ENCODE assay signal across 13 cellular contexts in genomic region chr12:57579677-57580465, GRCh38. TPM values are rescaled to one million over a fixed set of nuclear protein-coding genes. Genes with fewer than 3 reads are reported as not detected.
DNase-seq lines count a peak whose midpoint lies in the region; ATAC-seq, FAIRE-seq and TF ChIP-seq lines count a peak whose summit lies in the region.
"Had no signal": no experiment of that assay in that cellular context is flagged by ENCODE, and none has a peak within 500 bp of the region (broad histone marks: within the 10 kb centered on the region; RNA-seq: fewer than 3 reads in every experiment).

No MANE protein-coding gene starts in this region.

- no peak overlapping the region for H3K4me3 ChIP-seq in A549
- no peak overlapping the region for H3K4me3 ChIP-seq in Loucy (ENCODE audit: low read length, poor library complexity, severe bottlenecking)

- no peaks in the 10 kb centered on the region for H3K9me2 ChIP-seq in Loucy (replicated peaks; ENCODE audit: low read depth, low read length)

- no peak for TF ChIP-seq POLR2A in A549 (IDR thresholded peaks at IDR 0.05; ENCODE audit: low read length)

- H3K4me2 ChIP-seq in A549 (peak overlapping the region; percentile 42), Loucy (ENCODE audit: low read depth, low read length, poor library complexity, severe bottlenecking) (no peak overlapping the region)

- H3K9me3 ChIP-seq in A549 (no peaks in the 10 kb centered on the region), Loucy (ENCODE audit: insufficient read depth, low read depth, low read length) (no peaks in the 10 kb centered on the region)

- no peak for TF ChIP-seq RAD21 in A549 (conservative IDR thresholded peaks at IDR 0.05 in 1 of 2, IDR thresholded peaks at IDR 0.05 in 1 of 2)

- TF ChIP-seq CTCF in A549 (IDR thresholded peaks at IDR 0.05) (no peak), Loucy (conservative IDR thresholded peaks at IDR 0.05; ENCODE audit: low read length) (no peak)

- no peak for TF ChIP-seq EP300 in A549 (IDR thresholded peaks at IDR 0.05)

- H4K20me1 ChIP-seq in Loucy (ENCODE audit: insufficient read depth, low read length, poor library complexity, severe bottlenecking), result no peaks in the 10 kb centered on the region

- CTCF ChIA-PET in A549 (lab: Yijun Ruan, JAX), result interaction anchor here (0.9 to 10.0 kb wide), 7 partner anchors 16 to 155 kb away, joined by 3 to 336 read pairs (median 62); partner anchors contain the start of genes ARHGEF25, B4GALNT1, DTX3 and GLI1

- 67% methylated on average over 8 of the region's 8 CpGs for WGBS in A549 (ENCODE audit: missing lambda C conversion rate)

- DNase-seq in A549 (ENCODE audit: low read depth in 1 of 2, low spot score in 1 of 2) (peak in 1 of 2 experiments; percentile 27), inferior parietal cortex (ENCODE audit: extremely low spot score) (peak; percentile 34), AG08395 (ENCODE audit: low spot score) (no peak)
- DNase-seq: 8988T, C1 segment of cervical spinal cord, HCEC 1CT, NCI-H1092, NCI-H226, NCI-H526 treated with DMSO at 0.1 percent for 48 hours, RPMI8226 had no signal

- no peak overlapping the region for H3K9ac ChIP-seq in Loucy (ENCODE audit: low read depth, low read length, poor library complexity, severe bottlenecking)

- no peaks in the 10 kb centered on the region for H3K36me3 ChIP-seq in Loucy (ENCODE audit: insufficient read depth, low read length)

- peak overlapping the region; percentile 76 for H2AFZ ChIP-seq in Loucy (ENCODE audit: low read length)

- FAIRE-seq in A549 (lab: Jason Lieb, UNC), result no peak

- no peak overlapping the region for H3K27ac ChIP-seq in A549

- H3F3A ChIP-seq in Loucy (ENCODE audit: low read depth), result no peaks in the 10 kb centered on the region

- no peaks in the 10 kb centered on the region for H3K79me2 ChIP-seq in Loucy (ENCODE audit: insufficient read depth, low read length)

- ATAC-seq in A549 (no peak), HG02938 (IDR thresholded peaks at IDR 0.05; ENCODE audit: unreplicated experiment) (no peak), GM19395 (IDR thresholded peaks at IDR 0.05; ENCODE audit: unreplicated experiment) (no peak)

- H3K4me1 ChIP-seq in A549, result peaks cover 13% of the 10 kb centered on the region
- peaks cover 10% of the 10 kb centered on the region for H3K4me1 ChIP-seq in Loucy (ENCODE audit: insufficient read depth, low read length, poor library complexity, severe bottlenecking)

- no peaks in the 10 kb centered on the region for H3K27me3 ChIP-seq in Loucy (ENCODE audit: insufficient read depth, low read length, poor library complexity, severe bottlenecking)

- POLR2A ChIA-PET in A549 (lab: Yijun Ruan, JAX), result no interaction called here

TF ChIP-seq in A549, 52 proteins besides CTCF, POLR2A, EP300 and RAD21:
- TF ChIP-seq GATA3 (IDR thresholded peaks at IDR 0.05; ENCODE audit: borderline replicate concordance), result no peak
- no peak for TF ChIP-seq HOXA7 (CRISPR knock-in tag; IDR thresholded peaks at IDR 0.05)
- TF ChIP-seq CBX8 (IDR thresholded peaks at IDR 0.05), result no peak
- TF ChIP-seq ZSCAN20 (CRISPR knock-in tag; IDR thresholded peaks at IDR 0.05), result no peak
- no peak for TF ChIP-seq RCOR1 (IDR thresholded peaks at IDR 0.05; ENCODE audit: low read depth, low read length)
- no peak for TF ChIP-seq MAFK (IDR thresholded peaks at IDR 0.05; ENCODE audit: partially characterized antibody)
- TF ChIP-seq, protein P1, sequence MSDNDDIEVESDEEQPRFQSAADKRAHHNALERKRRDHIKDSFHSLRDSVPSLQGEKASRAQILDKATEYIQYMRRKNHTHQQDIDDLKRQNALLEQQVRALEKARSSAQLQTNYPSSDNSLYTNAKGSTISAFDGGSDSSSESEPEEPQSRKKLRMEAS (IDR thresholded peaks at IDR 0.05), result no peak
- TF ChIP-seq FOSB (CRISPR knock-in tag; IDR thresholded peaks at IDR 0.05), result no peak
- no peak for TF ChIP-seq FOSL2 (IDR thresholded peaks at IDR 0.05)
- TF ChIP-seq FOSL2 (CRISPR knock-in tag; IDR thresholded peaks at IDR 0.05), result no peak
- TF ChIP-seq RFX5 (IDR thresholded peaks at IDR 0.05), result no peak
- no peak for TF ChIP-seq KDM5A (IDR thresholded peaks at IDR 0.05)
- TF ChIP-seq HOXB5 (CRISPR knock-in tag; IDR thresholded peaks at IDR 0.05), result no peak
- no peak for TF ChIP-seq TFCP2L1 (CRISPR knock-in tag; IDR thresholded peaks at IDR 0.05)
- TF ChIP-seq, protein P2, sequence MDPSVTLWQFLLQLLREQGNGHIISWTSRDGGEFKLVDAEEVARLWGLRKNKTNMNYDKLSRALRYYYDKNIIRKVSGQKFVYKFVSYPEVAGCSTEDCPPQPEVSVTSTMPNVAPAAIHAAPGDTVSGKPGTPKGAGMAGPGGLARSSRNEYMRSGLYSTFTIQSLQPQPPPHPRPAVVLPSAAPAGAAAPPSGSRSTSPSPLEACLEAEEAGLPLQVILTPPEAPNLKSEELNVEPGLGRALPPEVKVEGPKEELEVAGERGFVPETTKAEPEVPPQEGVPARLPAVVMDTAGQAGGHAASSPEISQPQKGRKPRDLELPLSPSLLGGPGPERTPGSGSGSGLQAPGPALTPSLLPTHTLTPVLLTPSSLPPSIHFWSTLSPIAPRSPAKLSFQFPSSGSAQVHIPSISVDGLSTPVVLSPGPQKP (IDR thresholded peaks at IDR 0.05; ENCODE audit: low read depth, low read length), result no peak

RNA-seq across cellular contexts. Expression of gene PIP4K2C, which starts 11.1 kb away (rescaled TPM):
- polyA plus RNA-seq in A549 (2011; rRNA removed) (60.9 and 62.9 TPM in 2 replicates), A549 (2017; fragmentation: RNase III; extraction: RNeasy Plus Mini Kit Qiagen cat#74134 plus additional on column Dnase treatment) (30.5 to 35.7 TPM (median 35.3 TPM) in 3 replicates)
- polyA plus RNA-seq in A549 (2012; cell fraction: cytosol; rRNA removed), result 22.6 and 29.7 TPM in 2 replicates
- polyA plus RNA-seq in A549 (2012; cell fraction: nucleus; rRNA removed), result 17.0 and 22.1 TPM in 2 replicates
- 29.9 and 32.3 TPM in 2 replicates for polyA minus RNA-seq in A549 (2011; rRNA and poly(A)+ RNA removed)

RNA-seq across cellular contexts. Expression of gene DTX3, which starts 24.8 kb away (rescaled TPM):
- 21.7 and 29.6 TPM in 2 replicates for polyA plus RNA-seq in A549 (2011; rRNA removed)
- polyA plus RNA-seq in A549 (2012; cell fraction: cytosol; rRNA removed), result 25.2 and 28.8 TPM in 2 replicates
- polyA plus RNA-seq in A549 (2012; cell fraction: nucleus; rRNA removed), result 113 and 120 TPM in 2 replicates
- polyA plus RNA-seq in A549 (2017; fragmentation: RNase III; extraction: RNeasy Plus Mini Kit Qiagen cat#74134 plus additional on column Dnase treatment), result 18.1 to 26.2 TPM (median 24.7 TPM) in 3 replicates
- 17.1 and 17.7 TPM in 2 replicates for polyA minus RNA-seq in A549 (2011; rRNA and poly(A)+ RNA removed)

RNA-seq across cellular contexts. Expression of gene KIF5A, which starts 30.0 kb away (rescaled TPM):
- polyA plus RNA-seq in A549 (2011; rRNA removed), result 0.89 and 0.90 TPM in 2 replicates
- polyA plus RNA-seq in A549 (2012; cell fraction: cytosol; rRNA removed), result 0.23 and 0.24 TPM in 2 replicates
- polyA plus RNA-seq in A549 (2012; cell fraction: nucleus; rRNA removed), result 0.56 and 0.67 TPM in 2 replicates
- polyA plus RNA-seq in A549 (2017; fragmentation: RNase III; extraction: RNeasy Plus Mini Kit Qiagen cat#74134 plus additional on column Dnase treatment), result 0.45 to 0.61 TPM (median 0.55 TPM) in 3 replicates
- 0.58 and 0.63 TPM in 2 replicates for polyA minus RNA-seq in A549 (2011; rRNA and poly(A)+ RNA removed)

RNA-seq across cellular contexts. Expression of gene ARHGEF25, which starts 31.4 kb away (rescaled TPM):
- polyA plus RNA-seq in A549 (2011; rRNA removed) (9.3 and 9.9 TPM in 2 replicates), A549 (2017; fragmentation: RNase III; extraction: RNeasy Plus Mini Kit Qiagen cat#74134 plus additional on column Dnase treatment) (8.0 to 13.8 TPM (median 11.9 TPM) in 3 replicates)
- 8.2 and 9.6 TPM in 2 replicates for polyA plus RNA-seq in A549 (2012; cell fraction: cytosol; rRNA removed)
- 21.2 and 25.6 TPM in 2 replicates for polyA plus RNA-seq in A549 (2012; cell fraction: nucleus; rRNA removed)
- polyA minus RNA-seq in A549 (2011; rRNA and poly(A)+ RNA removed), result 5.6 and 9.4 TPM in 2 replicates

RNA-seq across cellular contexts. Expression of gene DCTN2, which starts 32.9 kb away (rescaled TPM):
- polyA plus RNA-seq in A549 (2011; rRNA removed) (140 and 169 TPM in 2 replicates), A549 (2017; fragmentation: RNase III; extraction: RNeasy Plus Mini Kit Qiagen cat#74134 plus additional on column Dnase treatment) (203 to 211 TPM (median 211 TPM) in 3 replicates)
- polyA plus RNA-seq in A549 (2012; cell fraction: cytosol; rRNA removed), result 83.3 and 106 TPM in 2 replicates
- 139 and 202 TPM in 2 replicates for polyA plus RNA-seq in A549 (2012; cell fraction: nucleus; rRNA removed)
- polyA minus RNA-seq in A549 (2011; rRNA and poly(A)+ RNA removed), result 155 and 160 TPM in 2 replicates
